Comparison of ENCODE assay signal across 1 cellular context in the genomic region with DNA sequence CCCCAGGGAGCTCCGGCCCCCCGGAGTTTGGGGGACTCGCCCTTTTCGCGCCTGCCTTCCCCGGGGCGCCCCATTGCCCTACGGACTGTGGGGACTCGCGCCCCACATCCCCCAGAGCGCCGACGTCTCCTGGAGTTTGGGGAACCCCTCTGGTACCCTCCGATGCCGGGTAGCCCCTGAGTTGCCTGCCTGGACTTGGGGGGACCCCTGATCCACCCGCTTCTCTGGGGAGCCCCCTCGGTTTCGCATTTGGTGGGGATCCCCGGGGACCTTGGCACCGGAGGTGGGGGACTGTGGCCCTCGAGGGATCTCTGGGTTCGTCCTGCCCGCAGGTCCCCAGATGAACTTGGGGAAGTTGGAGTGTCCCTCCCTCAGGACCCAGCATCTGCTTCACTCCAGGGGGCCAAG.
TF ChIP-seq lines count a peak whose summit lies in the region.

No MANE protein-coding gene starts in this region.

TF ChIP-seq in HepG2, 621 proteins besides CTCF, POLR2A, EP300 and RAD21 (continued from another document):
- TF ChIP-seq, protein P1, sequence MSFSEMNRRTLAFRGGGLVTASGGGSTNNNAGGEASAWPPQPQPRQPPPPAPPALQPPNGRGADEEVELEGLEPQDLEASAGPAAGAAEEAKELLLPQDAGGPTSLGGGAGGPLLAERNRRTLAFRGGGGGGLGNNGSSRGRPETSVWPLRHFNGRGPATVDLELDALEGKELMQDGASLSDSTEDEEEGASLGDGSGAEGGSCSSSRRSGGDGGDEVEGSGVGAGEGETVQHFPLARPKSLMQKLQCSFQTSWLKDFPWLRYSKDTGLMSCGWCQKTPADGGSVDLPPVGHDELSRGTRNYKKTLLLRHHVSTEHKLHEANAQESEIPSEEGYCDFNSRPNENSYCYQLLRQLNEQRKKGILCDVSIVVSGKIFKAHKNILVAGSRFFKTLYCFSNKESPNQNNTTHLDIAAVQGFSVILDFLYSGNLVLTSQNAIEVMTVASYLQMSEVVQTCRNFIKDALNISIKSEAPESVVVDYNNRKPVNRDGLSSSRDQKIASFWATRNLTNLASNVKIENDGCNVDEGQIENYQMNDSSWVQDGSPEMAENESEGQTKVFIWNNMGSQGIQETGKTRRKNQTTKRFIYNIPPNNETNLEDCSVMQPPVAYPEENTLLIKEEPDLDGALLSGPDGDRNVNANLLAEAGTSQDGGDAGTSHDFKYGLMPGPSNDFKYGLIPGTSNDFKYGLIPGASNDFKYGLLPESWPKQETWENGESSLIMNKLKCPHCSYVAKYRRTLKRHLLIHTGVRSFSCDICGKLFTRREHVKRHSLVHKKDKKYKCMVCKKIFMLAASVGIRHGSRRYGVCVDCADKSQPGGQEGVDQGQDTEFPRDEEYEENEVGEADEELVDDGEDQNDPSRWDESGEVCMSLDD (CRISPR knock-in tag; IDR thresholded peaks at IDR 0.05; ENCODE audit: borderline replicate concordance): peak; percentile 62; the same call in 1 of the 2 replicates
- TF ChIP-seq MXD4 (CRISPR knock-in tag; IDR thresholded peaks at IDR 0.05): no peak
- TF ChIP-seq MYC (CRISPR knock-in tag; IDR thresholded peaks at IDR 0.05; ENCODE audit: borderline replicate concordance): peak; percentile 14; the same call in 1 of the 2 replicates
- TF ChIP-seq SRY (CRISPR knock-in tag; IDR thresholded peaks at IDR 0.05): 0 out of 2 replicates have a peak, but pooled peaks have one; percentile 13
- no peak for TF ChIP-seq ZNF644 (CRISPR knock-in tag; IDR thresholded peaks at IDR 0.05; ENCODE audit: low read depth)
- TF ChIP-seq ZNF432 (CRISPR knock-in tag; IDR thresholded peaks at IDR 0.05; ENCODE audit: borderline replicate concordance): no peak
- TF ChIP-seq, protein P2, sequence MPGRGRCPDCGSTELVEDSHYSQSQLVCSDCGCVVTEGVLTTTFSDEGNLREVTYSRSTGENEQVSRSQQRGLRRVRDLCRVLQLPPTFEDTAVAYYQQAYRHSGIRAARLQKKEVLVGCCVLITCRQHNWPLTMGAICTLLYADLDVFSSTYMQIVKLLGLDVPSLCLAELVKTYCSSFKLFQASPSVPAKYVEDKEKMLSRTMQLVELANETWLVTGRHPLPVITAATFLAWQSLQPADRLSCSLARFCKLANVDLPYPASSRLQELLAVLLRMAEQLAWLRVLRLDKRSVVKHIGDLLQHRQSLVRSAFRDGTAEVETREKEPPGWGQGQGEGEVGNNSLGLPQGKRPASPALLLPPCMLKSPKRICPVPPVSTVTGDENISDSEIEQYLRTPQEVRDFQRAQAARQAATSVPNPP (CRISPR knock-in tag; IDR thresholded peaks at IDR 0.05): no peak
- no peak for TF ChIP-seq LCORL (IDR thresholded peaks at IDR 0.05)
- 0 out of 2 replicates have a peak, but pooled peaks have one; percentile 16 for TF ChIP-seq LCORL (CRISPR knock-in tag; IDR thresholded peaks at IDR 0.05)
- TF ChIP-seq ZMYM3 (CRISPR knock-in tag; IDR thresholded peaks at IDR 0.05): no peak
- TF ChIP-seq NR2F6 (IDR thresholded peaks at IDR 0.05): no peak
- TF ChIP-seq NR2F6 (CRISPR knock-in tag; IDR thresholded peaks at IDR 0.05): no peak
- 0 out of 2 replicates have a peak, but pooled peaks have one; percentile 43 for TF ChIP-seq ZBTB7B (CRISPR knock-in tag; IDR thresholded peaks at IDR 0.05)
- TF ChIP-seq, protein P3, sequence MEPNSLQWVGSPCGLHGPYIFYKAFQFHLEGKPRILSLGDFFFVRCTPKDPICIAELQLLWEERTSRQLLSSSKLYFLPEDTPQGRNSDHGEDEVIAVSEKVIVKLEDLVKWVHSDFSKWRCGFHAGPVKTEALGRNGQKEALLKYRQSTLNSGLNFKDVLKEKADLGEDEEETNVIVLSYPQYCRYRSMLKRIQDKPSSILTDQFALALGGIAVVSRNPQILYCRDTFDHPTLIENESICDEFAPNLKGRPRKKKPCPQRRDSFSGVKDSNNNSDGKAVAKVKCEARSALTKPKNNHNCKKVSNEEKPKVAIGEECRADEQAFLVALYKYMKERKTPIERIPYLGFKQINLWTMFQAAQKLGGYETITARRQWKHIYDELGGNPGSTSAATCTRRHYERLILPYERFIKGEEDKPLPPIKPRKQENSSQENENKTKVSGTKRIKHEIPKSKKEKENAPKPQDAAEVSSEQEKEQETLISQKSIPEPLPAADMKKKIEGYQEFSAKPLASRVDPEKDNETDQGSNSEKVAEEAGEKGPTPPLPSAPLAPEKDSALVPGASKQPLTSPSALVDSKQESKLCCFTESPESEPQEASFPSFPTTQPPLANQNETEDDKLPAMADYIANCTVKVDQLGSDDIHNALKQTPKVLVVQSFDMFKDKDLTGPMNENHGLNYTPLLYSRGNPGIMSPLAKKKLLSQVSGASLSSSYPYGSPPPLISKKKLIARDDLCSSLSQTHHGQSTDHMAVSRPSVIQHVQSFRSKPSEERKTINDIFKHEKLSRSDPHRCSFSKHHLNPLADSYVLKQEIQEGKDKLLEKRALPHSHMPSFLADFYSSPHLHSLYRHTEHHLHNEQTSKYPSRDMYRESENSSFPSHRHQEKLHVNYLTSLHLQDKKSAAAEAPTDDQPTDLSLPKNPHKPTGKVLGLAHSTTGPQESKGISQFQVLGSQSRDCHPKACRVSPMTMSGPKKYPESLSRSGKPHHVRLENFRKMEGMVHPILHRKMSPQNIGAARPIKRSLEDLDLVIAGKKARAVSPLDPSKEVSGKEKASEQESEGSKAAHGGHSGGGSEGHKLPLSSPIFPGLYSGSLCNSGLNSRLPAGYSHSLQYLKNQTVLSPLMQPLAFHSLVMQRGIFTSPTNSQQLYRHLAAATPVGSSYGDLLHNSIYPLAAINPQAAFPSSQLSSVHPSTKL (CRISPR knock-in tag; IDR thresholded peaks at IDR 0.05): no peak
- no peak for TF ChIP-seq ZNF317 (CRISPR knock-in tag; IDR thresholded peaks at IDR 0.05)
- TF ChIP-seq, protein P4, sequence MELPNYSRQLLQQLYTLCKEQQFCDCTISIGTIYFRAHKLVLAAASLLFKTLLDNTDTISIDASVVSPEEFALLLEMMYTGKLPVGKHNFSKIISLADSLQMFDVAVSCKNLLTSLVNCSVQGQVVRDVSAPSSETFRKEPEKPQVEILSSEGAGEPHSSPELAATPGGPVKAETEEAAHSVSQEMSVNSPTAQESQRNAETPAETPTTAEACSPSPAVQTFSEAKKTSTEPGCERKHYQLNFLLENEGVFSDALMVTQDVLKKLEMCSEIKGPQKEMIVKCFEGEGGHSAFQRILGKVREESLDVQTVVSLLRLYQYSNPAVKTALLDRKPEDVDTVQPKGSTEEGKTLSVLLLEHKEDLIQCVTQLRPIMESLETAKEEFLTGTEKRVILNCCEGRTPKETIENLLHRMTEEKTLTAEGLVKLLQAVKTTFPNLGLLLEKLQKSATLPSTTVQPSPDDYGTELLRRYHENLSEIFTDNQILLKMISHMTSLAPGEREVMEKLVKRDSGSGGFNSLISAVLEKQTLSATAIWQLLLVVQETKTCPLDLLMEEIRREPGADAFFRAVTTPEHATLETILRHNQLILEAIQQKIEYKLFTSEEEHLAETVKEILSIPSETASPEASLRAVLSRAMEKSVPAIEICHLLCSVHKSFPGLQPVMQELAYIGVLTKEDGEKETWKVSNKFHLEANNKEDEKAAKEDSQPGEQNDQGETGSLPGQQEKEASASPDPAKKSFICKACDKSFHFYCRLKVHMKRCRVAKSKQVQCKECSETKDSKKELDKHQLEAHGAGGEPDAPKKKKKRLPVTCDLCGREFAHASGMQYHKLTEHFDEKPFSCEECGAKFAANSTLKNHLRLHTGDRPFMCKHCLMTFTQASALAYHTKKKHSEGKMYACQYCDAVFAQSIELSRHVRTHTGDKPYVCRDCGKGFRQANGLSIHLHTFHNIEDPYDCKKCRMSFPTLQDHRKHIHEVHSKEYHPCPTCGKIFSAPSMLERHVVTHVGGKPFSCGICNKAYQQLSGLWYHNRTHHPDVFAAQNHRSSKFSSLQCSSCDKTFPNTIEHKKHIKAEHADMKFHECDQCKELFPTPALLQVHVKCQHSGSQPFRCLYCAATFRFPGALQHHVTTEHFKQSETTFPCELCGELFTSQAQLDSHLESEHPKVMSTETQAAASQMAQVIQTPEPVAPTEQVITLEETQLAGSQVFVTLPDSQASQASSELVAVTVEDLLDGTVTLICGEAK (IDR thresholded peaks at IDR 0.05): no peak
- TF ChIP-seq, protein P4 (CRISPR knock-in tag; IDR thresholded peaks at IDR 0.05): 0 out of 2 replicates have a peak, but pooled peaks have one; percentile 34
- no peak for TF ChIP-seq ZNF547 (CRISPR knock-in tag; IDR thresholded peaks at IDR 0.05)
- TF ChIP-seq AGO1 (IDR thresholded peaks at IDR 0.05; ENCODE audit: low read depth, low read length, poor library complexity, severe bottlenecking): peak; percentile 41
- TF ChIP-seq GABPB1 (CRISPR knock-in tag; IDR thresholded peaks at IDR 0.05): no peak
- TF ChIP-seq ZEB1 (IDR thresholded peaks at IDR 0.05; ENCODE audit: insufficient replicate concordance, low read depth): no peak
- TF ChIP-seq, protein P5, sequence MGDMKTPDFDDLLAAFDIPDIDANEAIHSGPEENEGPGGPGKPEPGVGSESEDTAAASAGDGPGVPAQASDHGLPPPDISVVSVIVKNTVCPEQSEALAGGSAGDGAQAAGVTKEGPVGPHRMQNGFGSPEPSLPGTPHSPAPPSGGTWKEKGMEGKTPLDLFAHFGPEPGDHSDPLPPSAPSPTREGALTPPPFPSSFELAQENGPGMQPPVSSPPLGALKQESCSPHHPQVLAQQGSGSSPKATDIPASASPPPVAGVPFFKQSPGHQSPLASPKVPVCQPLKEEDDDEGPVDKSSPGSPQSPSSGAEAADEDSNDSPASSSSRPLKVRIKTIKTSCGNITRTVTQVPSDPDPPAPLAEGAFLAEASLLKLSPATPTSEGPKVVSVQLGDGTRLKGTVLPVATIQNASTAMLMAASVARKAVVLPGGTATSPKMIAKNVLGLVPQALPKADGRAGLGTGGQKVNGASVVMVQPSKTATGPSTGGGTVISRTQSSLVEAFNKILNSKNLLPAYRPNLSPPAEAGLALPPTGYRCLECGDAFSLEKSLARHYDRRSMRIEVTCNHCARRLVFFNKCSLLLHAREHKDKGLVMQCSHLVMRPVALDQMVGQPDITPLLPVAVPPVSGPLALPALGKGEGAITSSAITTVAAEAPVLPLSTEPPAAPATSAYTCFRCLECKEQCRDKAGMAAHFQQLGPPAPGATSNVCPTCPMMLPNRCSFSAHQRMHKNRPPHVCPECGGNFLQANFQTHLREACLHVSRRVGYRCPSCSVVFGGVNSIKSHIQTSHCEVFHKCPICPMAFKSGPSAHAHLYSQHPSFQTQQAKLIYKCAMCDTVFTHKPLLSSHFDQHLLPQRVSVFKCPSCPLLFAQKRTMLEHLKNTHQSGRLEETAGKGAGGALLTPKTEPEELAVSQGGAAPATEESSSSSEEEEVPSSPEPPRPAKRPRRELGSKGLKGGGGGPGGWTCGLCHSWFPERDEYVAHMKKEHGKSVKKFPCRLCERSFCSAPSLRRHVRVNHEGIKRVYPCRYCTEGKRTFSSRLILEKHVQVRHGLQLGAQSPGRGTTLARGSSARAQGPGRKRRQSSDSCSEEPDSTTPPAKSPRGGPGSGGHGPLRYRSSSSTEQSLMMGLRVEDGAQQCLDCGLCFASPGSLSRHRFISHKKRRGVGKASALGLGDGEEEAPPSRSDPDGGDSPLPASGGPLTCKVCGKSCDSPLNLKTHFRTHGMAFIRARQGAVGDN (CRISPR knock-in tag; IDR thresholded peaks at IDR 0.05): peak; percentile 2; the same call in 1 of the 2 replicates
- TF ChIP-seq FOXC1 (CRISPR knock-in tag; IDR thresholded peaks at IDR 0.05; ENCODE audit: borderline replicate concordance): peak; percentile 55; the same call in 1 of the 2 replicates
- no peak for TF ChIP-seq TCF12 (IDR thresholded peaks at IDR 0.05)
- TF ChIP-seq TCF12 (CRISPR knock-in tag; IDR thresholded peaks at IDR 0.05): no peak
- no peak for TF ChIP-seq ZNF616 (CRISPR knock-in tag; IDR thresholded peaks at IDR 0.05; ENCODE audit: low read depth)
- TF ChIP-seq, protein P6, sequence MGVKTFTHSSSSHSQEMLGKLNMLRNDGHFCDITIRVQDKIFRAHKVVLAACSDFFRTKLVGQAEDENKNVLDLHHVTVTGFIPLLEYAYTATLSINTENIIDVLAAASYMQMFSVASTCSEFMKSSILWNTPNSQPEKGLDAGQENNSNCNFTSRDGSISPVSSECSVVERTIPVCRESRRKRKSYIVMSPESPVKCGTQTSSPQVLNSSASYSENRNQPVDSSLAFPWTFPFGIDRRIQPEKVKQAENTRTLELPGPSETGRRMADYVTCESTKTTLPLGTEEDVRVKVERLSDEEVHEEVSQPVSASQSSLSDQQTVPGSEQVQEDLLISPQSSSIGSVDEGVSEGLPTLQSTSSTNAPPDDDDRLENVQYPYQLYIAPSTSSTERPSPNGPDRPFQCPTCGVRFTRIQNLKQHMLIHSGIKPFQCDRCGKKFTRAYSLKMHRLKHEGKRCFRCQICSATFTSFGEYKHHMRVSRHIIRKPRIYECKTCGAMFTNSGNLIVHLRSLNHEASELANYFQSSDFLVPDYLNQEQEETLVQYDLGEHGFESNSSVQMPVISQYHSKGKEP (CRISPR knock-in tag; IDR thresholded peaks at IDR 0.05): no peak
- TF ChIP-seq POLR2AphosphoS2 (IDR thresholded peaks at IDR 0.05; ENCODE audit: low read depth, low read length): no peak
- TF ChIP-seq, protein P7, sequence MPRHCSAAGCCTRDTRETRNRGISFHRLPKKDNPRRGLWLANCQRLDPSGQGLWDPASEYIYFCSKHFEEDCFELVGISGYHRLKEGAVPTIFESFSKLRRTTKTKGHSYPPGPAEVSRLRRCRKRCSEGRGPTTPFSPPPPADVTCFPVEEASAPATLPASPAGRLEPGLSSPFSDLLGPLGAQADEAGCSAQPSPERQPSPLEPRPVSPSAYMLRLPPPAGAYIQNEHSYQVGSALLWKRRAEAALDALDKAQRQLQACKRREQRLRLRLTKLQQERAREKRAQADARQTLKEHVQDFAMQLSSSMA (CRISPR knock-in tag; IDR thresholded peaks at IDR 0.05): no peak
